Comparison of ENCODE assay signal across 9 cellular contexts in the genomic region with DNA sequence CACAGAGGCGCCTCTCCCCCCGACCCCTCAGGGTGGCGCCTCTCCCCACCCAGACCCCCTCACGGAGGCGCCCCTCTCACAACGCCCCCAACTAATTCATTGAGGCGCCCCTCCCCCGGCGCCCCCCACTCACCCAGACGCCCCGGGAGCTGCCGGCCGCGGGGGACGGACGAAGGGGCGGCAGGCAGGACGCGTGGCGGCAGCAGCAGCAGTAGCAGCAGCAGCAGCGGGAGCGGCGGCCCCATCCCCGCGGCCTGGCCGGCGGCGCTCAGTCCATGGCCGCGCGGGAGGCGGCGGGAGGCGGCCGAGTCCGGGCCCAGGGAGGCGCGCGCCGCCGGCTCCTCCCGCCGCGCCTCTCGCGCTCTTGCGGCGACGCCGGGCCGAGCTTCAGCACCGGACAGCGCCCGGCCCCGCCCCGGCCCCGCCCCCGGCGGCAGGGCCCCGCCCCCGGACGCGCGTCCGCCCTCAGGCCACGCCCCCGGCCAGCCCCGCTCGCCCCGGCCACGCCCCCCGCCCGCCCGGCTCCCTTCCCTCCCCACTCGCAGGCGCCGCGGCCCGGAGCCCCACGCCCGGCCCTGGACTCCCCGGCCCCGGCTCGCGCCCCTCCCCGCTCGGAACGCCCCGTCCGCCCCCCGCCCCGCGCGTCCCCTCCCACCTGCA. TPM values are rescaled to one million over a fixed set of nuclear protein-coding genes. Genes with fewer than 3 reads are reported as not detected.
A peak's percentile ranks its signal among the peaks of the same experiment; 100 is the strongest.
DNase-seq lines count a peak whose midpoint lies in the region; ATAC-seq, FAIRE-seq and TF ChIP-seq lines count a peak whose summit lies in the region.
"Had no signal": no experiment of that assay in that cellular context is flagged by ENCODE, and none has a peak within 500 bp of the region (broad histone marks: within the 10 kb centered on the region; RNA-seq: fewer than 3 reads in every experiment).

PTPRN2 (minus strand) TSS at position 399 of the 660 bp plus-strand sequence.

- H2AFZ ChIP-seq in astrocyte (ENCODE audit: low read depth, low read length), result no peak within 1 kb of the TSS

- H3K4me1 ChIP-seq in HUES48 (ENCODE audit: control insufficient read depth, insufficient read depth, low read length) (peaks cover 5% of the 10 kb centered on the region; the same call in 1 of the 2 replicates), astrocyte (ENCODE audit: insufficient read depth, low read length) (peaks cover 5% of the 10 kb centered on the region), small intestine (ENCODE audit: control insufficient read depth in 2 of 2, insufficient read depth in 1 of 2, low read depth in 1 of 2, low read length in 1 of 2) (peaks cover 0 to 3% of the 10 kb centered on the region in 2 donors)

- no peaks in the 10 kb centered on the region for H3K36me3 ChIP-seq in HUES48 (ENCODE audit: control insufficient read depth, insufficient read depth, low read length)
- no peaks in the 10 kb centered on the region for H3K36me3 ChIP-seq in astrocyte (ENCODE audit: insufficient read depth, low read length)
- H3K36me3 ChIP-seq in small intestine (ENCODE audit: control insufficient read depth in 2 of 2, insufficient read depth in 2 of 2, low read length in 2 of 2), result no peaks in the 10 kb centered on the region

- H3K9me3 ChIP-seq in HUES48 (ENCODE audit: control insufficient read depth, insufficient read depth, low read length) (no peaks in the 10 kb centered on the region), astrocyte (ENCODE audit: insufficient read depth, low read depth, low read length) (no peaks in the 10 kb centered on the region), small intestine (ENCODE audit: control insufficient read depth, low read depth) (no peaks in the 10 kb centered on the region)

- H3K4me3 ChIP-seq in HUES48 (ENCODE audit: low read depth, low read length) (peak within 1 kb of the TSS; percentile 53), astrocyte (ENCODE audit: insufficient read depth, low read depth, low read length) (no peak within 1 kb of the TSS), small intestine (ENCODE audit: low read depth in 1 of 2, low read length in 2 of 2) (peak within 1 kb of the TSS; percentile 20 to 57)

- no peak for ATAC-seq in GM21447 (IDR thresholded peaks at IDR 0.05; ENCODE audit: unreplicated experiment)

- FAIRE-seq in astrocyte (lab: Jason Lieb, UNC) (no peak), small intestine (lab: Jason Lieb, UNC) (no peak)
- FAIRE-seq: G401.6 had no signal

- peak; percentile 74 for DNase-seq in NCI-H2029 (lab: John Stamatoyannopoulos, UW)
- DNase-seq in NCI-H2029 treated with DMSO at 0.1 percent for 48 hours (lab: John Stamatoyannopoulos, UW), result no peak
- peak; percentile 58 for DNase-seq in T-helper 9 cell
- DNase-seq in astrocyte (ENCODE audit: low read depth), result peak; percentile 6
- DNase-seq in hypothalamus (lab: John Stamatoyannopoulos, UW), result peak in 42 of 51 donors; percentile 3 to 79 (median 44)
- DNase-seq in small intestine, result peak; percentile 61

- peaks cover 6% of the 10 kb centered on the region for H3K9me3 Mint-ChIP-seq in astrocyte (ENCODE audit: unreplicated experiment)

- no peaks in the 10 kb centered on the region for H3K4me1 Mint-ChIP-seq in astrocyte (ENCODE audit: low read depth, unreplicated experiment)

- peak within 1 kb of the TSS; percentile 74 for H3K4me2 ChIP-seq in astrocyte (ENCODE audit: low read length)

- no peak for TF ChIP-seq CTCF in astrocyte (IDR thresholded peaks at IDR 0.05; ENCODE audit: insufficient read depth, low read depth, low read length)

- H3K27me3 Mint-ChIP-seq in astrocyte (ENCODE audit: low read depth, unreplicated experiment), result peaks cover 61% of the 10 kb centered on the region

- H3K9ac ChIP-seq in HUES48 (ENCODE audit: low read depth, low read length) (no peak within 1 kb of the TSS), astrocyte (ENCODE audit: low read length) (no peak within 1 kb of the TSS)

- H3K27me3 ChIP-seq in HUES48 (ENCODE audit: control insufficient read depth, insufficient read depth, low read length) (peaks cover 80% of the 10 kb centered on the region), astrocyte (ENCODE audit: insufficient read depth, low read length) (peaks cover 29% of the 10 kb centered on the region), small intestine (ENCODE audit: control insufficient read depth in 2 of 2, insufficient read depth in 2 of 2, low read length in 2 of 2) (peaks cover 3 to 14% of the 10 kb centered on the region in 2 donors)

- H3K27ac Mint-ChIP-seq in astrocyte (ENCODE audit: unreplicated experiment), result no peak within 1 kb of the TSS

- WGBS in small intestine, 3 donors, result 2 to 4% (median 2%) methylated on average over 9 to 94 of the region's 94 CpGs

- H3K79me2 ChIP-seq in astrocyte (ENCODE audit: insufficient read depth, low read length), result no peaks in the 10 kb centered on the region

- H4K20me1 ChIP-seq in astrocyte (ENCODE audit: insufficient read depth, low read length), result no peaks in the 10 kb centered on the region

- H3K27ac ChIP-seq in HUES48 (ENCODE audit: low read depth, low read length) (no peak within 1 kb of the TSS), astrocyte (ENCODE audit: low read depth, low read length) (no peak within 1 kb of the TSS), small intestine (ENCODE audit: low read depth in 1 of 2, low read length in 1 of 2) (no peak within 1 kb of the TSS)

- no peaks in the 10 kb centered on the region for H3K36me3 Mint-ChIP-seq in astrocyte (ENCODE audit: low read depth, unreplicated experiment)

- H3K4me3 Mint-ChIP-seq in astrocyte (ENCODE audit: unreplicated experiment), result no peak within 1 kb of the TSS

RNA-seq across cellular contexts. Expression of gene PTPRN2, which starts in this region (rescaled TPM):
- total RNA-seq in astrocyte, result 0.09 TPM in 1 of 2 replicates, not detected in the other
- 1 to 10 TPM; 1.6 to 5.9 (median 2.0) TPM for polyA plus RNA-seq in small intestine

Comparison
In these comparisons a context has a peak if more than half of its experiments do, and no peak if none do; other contexts are left out.
1. Peak in DNase-seq and H3K4me2 ChIP-seq in astrocyte; RNA of the gene not detected or under 1 TPM.